Comparison of ENCODE assay signal across 29 cellular contexts in the genomic region with DNA sequence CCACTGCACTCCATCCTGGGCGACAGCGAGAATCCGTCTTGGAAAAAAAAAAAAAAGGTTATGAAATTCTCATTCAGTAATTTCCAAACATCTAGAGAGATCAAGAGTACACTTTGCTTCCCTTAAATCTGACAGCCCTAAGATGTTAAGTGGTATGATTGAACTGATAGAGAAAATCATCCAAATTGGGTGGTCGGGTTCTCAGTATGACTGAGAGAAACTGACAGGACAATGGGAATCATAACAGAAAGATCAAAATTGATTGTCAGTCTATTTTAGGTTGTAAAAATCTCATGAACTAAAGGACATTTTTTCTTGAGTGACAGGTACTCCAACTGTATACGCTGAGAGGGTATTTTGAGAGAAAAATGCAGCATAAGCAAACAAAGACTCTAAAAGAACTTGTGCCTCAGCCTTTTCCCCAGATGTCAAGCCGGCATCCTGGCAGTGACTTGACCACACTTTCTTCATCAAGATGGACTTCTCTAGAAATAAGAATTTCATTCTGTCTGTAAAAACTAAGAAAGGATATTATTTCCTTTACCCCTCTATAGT.
DNase-seq lines count a peak whose midpoint lies in the region; ATAC-seq, FAIRE-seq and TF ChIP-seq lines count a peak whose summit lies in the region.
"Had no signal": no experiment of that assay in that cellular context is flagged by ENCODE, and none has a peak within 500 bp of the region (broad histone marks: within the 10 kb centered on the region; RNA-seq: fewer than 3 reads in every experiment).

No MANE protein-coding gene starts in this region.

- TF ChIP-seq CTCF in GM06990 (IDR thresholded peaks at IDR 0.05; ENCODE audit: insufficient read depth, low read length, poor library complexity, severe bottlenecking) (no peak), endothelial cell of umbilical vein (IDR thresholded peaks at IDR 0.05; ENCODE audit: extremely low read depth in 1 of 2, insufficient read depth in 1 of 2, low read depth in 1 of 2, low read length in 2 of 2) (no peak), testis (IDR thresholded peaks at IDR 0.05) (no peak), foreskin keratinocyte (conservative IDR thresholded peaks at IDR 0.05) (no peak)

- POLR2A ChIA-PET in endothelial cell of umbilical vein (lab: Charles Lee): interaction anchor here (0.6 kb wide), 1 partner anchor 42 kb away, joined by 3 read pairs; no protein-coding TSS in a partner anchor

- peaks cover 72% of the 10 kb centered on the region for H3K79me2 ChIP-seq in endothelial cell of umbilical vein (ENCODE audit: control insufficient read depth, insufficient read depth, low read length)

- H3K4me3 ChIP-seq in GM06990 (replicated peaks; ENCODE audit: low read depth, low read length): no peak overlapping the region
- H3K4me3 ChIP-seq in endothelial cell of umbilical vein (replicated peaks in 1 of 3; ENCODE audit: insufficient read depth in 1 of 3, low read depth in 1 of 3, low read length in 3 of 3): no peak overlapping the region
- H3K4me3 ChIP-seq in testis: no peak overlapping the region
- H3K4me3 ChIP-seq: HAP-1, smooth muscle cell, thoracic aorta, uterus had no signal

- no peak overlapping the region for H2AFZ ChIP-seq in endothelial cell of umbilical vein (ENCODE audit: low read depth, low read length)

- DNase-seq in activated CD4-positive, alpha-beta T cell treated with anti-CD3 and anti-CD28 coated beads, Interleukin-2, amount 10 ng/mL, durations not matched to agents 24 days and 14 days: peak; percentile 44
- DNase-seq in activated CD4-positive, alpha-beta T cell treated with anti-CD3 and anti-CD28 coated beads for 1 hour: no peak
- DNase-seq in GM06990 (ENCODE audit: extremely low read depth, insufficient read length): peak; percentile 36
- DNase-seq in RCC 7860 (ENCODE audit: low spot score): peak; percentile 2
- DNase-seq in endothelial cell of umbilical vein (ENCODE audit: low read depth, low spot score): no peak
- DNase-seq in testis: no peak
- no peak for DNase-seq in SHP77 (lab: John Stamatoyannopoulos, UW)
- DNase-seq in foreskin keratinocyte: no peak
- DNase-seq: 8988T; activated CD4-positive, alpha-beta T cell treated with anti-CD3 and anti-CD28 coated beads, Interleukin-2, amount 50 U/mL, for 4 hours; activated CD8-positive, alpha-beta memory T cell treated with anti-CD3 and anti-CD28 coated beads, Interleukin-2, amount 50 U/mL, for 4 hours; activated effector memory CD4-positive, alpha-beta T cell treated with Interleukin-2 at 50 U/mL for 16 hours; amygdala; brain microvascular endothelial cell; DMS 273 treated with DMSO at 0.1 percent for 48 hours; left colon; mesenchymal stem cell; NCI-H1436 treated with DMSO at 0.1 percent for 48 hours; NCI-H446 treated with DMSO at 0.1 percent for 48 hours; NCI-H774; right cardiac atrium; stimulated activated CD4-positive, alpha-beta T cell treated with anti-CD3 and anti-CD28 coated beads, Interleukin-2, amount 100 ng/mL, for 24 hours; uterus had no signal

- H3K9me3 ChIP-seq in endothelial cell of umbilical vein (replicated peaks; ENCODE audit: control insufficient read depth, insufficient read depth, low read length) (no peaks in the 10 kb centered on the region), testis (no peaks in the 10 kb centered on the region)
- H3K9me3 ChIP-seq: HAP-1, thoracic aorta had no signal

- 87 to 93% methylated on average over 6 of the region's 6 CpGs for WGBS in testis, 2 donors

- ATAC-seq in foreskin keratinocyte: no peak
- ATAC-seq: activated naive CD4-positive, alpha-beta T cell treated with anti-CD3 and anti-CD28 coated beads, Interleukin-2, amount 50 U/mL, for 72 hours; left colon; right cardiac atrium had no signal

- intact Hi-C loops in activated CD4-positive, alpha-beta T cell treated with anti-CD3 and anti-CD28 coated beads, Interleukin-2, amount 10 ng/mL, durations not matched to agents 24 days and 14 days (cut with micrococcal nuclease): loop anchor here (5.0 to 10.0 kb wide), 3 partner anchors 71 to 272 kb away; no protein-coding TSS in a partner anchor
- intact Hi-C loops in endothelial cell of umbilical vein (cut with micrococcal nuclease) (loop anchor here (1.0 to 10.0 kb wide), 3 partner anchors 131 to 272 kb away; no protein-coding TSS in a partner anchor), testis (cut with DNase I; ENCODE audit: low total_unique reads) (no loop called here)

- CTCF ChIA-PET in endothelial cell of umbilical vein (lab: Charles Lee): interaction anchor here (0.9 to 2.4 kb wide), 21 partner anchors 9 to 206 kb away, joined by 3 to 8 read pairs (median 5); partner anchors contain the start of genes ARPP19 and MYO5A

- H3K27ac Mint-ChIP-seq in activated CD4-positive, alpha-beta T cell treated with anti-CD3 and anti-CD28 coated beads, Interleukin-2, amount 10 ng/mL, durations not matched to agents 24 days and 14 days: no peak overlapping the region
- H3K27ac Mint-ChIP-seq: activated naive CD4-positive, alpha-beta T cell treated with anti-CD3 and anti-CD28 coated beads, Interleukin-2, amount 50 U/mL, for 72 hours; stimulated activated naive CD8-positive, alpha-beta T cell treated with anti-CD3 and anti-CD28 coated beads, Interleukin-15, Interleukin-2, amounts not matched to agents 100 ng/mL and 50 ng/mL, for 24 hours had no signal

- H3K4me1 Mint-ChIP-seq in activated CD4-positive, alpha-beta T cell treated with anti-CD3 and anti-CD28 coated beads, Interleukin-2, amount 10 ng/mL, durations not matched to agents 24 days and 14 days: peaks cover 29% of the 10 kb centered on the region

- H3K9me3 Mint-ChIP-seq in activated CD4-positive, alpha-beta T cell treated with anti-CD3 and anti-CD28 coated beads, Interleukin-2, amount 10 ng/mL, durations not matched to agents 24 days and 14 days: no peaks in the 10 kb centered on the region

- H3K9me1 ChIP-seq in endothelial cell of umbilical vein (replicated peaks; ENCODE audit: control insufficient read depth, extremely low read depth, insufficient read depth, low read length): no peaks in the 10 kb centered on the region

- dilution Hi-C loops in endothelial cell of umbilical vein (cut with MboI; ENCODE audit: extremely low pct_ligation_motif_present, low sequenced_read_pairs): no loop called here

- H3K36me3 ChIP-seq in GM06990 (ENCODE audit: control insufficient read depth, insufficient read depth, low read length) (no peaks in the 10 kb centered on the region), endothelial cell of umbilical vein (ENCODE audit: control insufficient read depth in 2 of 2, extremely low read depth in 1 of 2, insufficient read depth in 2 of 2, low read length in 2 of 2) (no peaks in the 10 kb centered on the region), testis (ENCODE audit: low read depth, missing control alignments) (no peaks in the 10 kb centered on the region)
- H3K36me3 ChIP-seq: brain microvascular endothelial cell, HAP-1, thoracic aorta, uterus had no signal

- no peaks in the 10 kb centered on the region for H4K20me1 ChIP-seq in endothelial cell of umbilical vein (replicated peaks; ENCODE audit: control insufficient read depth, extremely low read depth, insufficient read depth, low read length)

- H3K27ac ChIP-seq in endothelial cell of umbilical vein (ENCODE audit: insufficient read depth, low read depth, low read length): no peak overlapping the region
- H3K27ac ChIP-seq in testis: no peak overlapping the region
- no peak overlapping the region for H3K27ac ChIP-seq in foreskin keratinocyte
- H3K27ac ChIP-seq: brain microvascular endothelial cell, thoracic aorta, uterus had no signal

- no peak overlapping the region for H3K4me3 Mint-ChIP-seq in activated CD4-positive, alpha-beta T cell treated with anti-CD3 and anti-CD28 coated beads, Interleukin-2, amount 10 ng/mL, durations not matched to agents 24 days and 14 days
- H3K4me3 Mint-ChIP-seq: CD14-positive monocyte; stimulated activated naive CD8-positive, alpha-beta T cell treated with anti-CD3 and anti-CD28 coated beads, Interleukin-15, Interleukin-2, amounts not matched to agents 100 ng/mL and 50 ng/mL, for 24 hours had no signal

- no peak for TF ChIP-seq POLR2A in endothelial cell of umbilical vein (IDR thresholded peaks at IDR 0.05; ENCODE audit: low read depth, low read length)
- TF ChIP-seq POLR2A in testis (IDR thresholded peaks at IDR 0.05): no peak

- no peak for FAIRE-seq in RCC 7860 (lab: Jason Lieb, UNC)
- no peak for FAIRE-seq in endothelial cell of umbilical vein (lab: Jason Lieb, UNC)

- H3K27me3 ChIP-seq in GM06990 (replicated peaks; ENCODE audit: control insufficient read depth, insufficient read depth, low read length): no peaks in the 10 kb centered on the region
- H3K27me3 ChIP-seq in endothelial cell of umbilical vein (ENCODE audit: control insufficient read depth in 2 of 2, insufficient read depth in 2 of 2, low read length in 2 of 2): no peaks in the 10 kb centered on the region
- H3K27me3 ChIP-seq in testis: no peaks in the 10 kb centered on the region
- no peaks in the 10 kb centered on the region for H3K27me3 ChIP-seq in foreskin keratinocyte
- H3K27me3 ChIP-seq: brain microvascular endothelial cell, uterus had no signal

- no TSS peak for BruUV-seq in endothelial cell of umbilical vein (replicated peaks; lab: Mats Ljungman, UMichigan)

- H3K36me3 Mint-ChIP-seq in activated CD4-positive, alpha-beta T cell treated with anti-CD3 and anti-CD28 coated beads, Interleukin-2, amount 10 ng/mL, durations not matched to agents 24 days and 14 days (ENCODE audit: low read depth): peaks cover 7% of the 10 kb centered on the region

- peaks cover 31% of the 10 kb centered on the region for H3K4me1 ChIP-seq in endothelial cell of umbilical vein (ENCODE audit: control insufficient read depth, extremely low read depth, insufficient read depth, low read length)
- no peaks in the 10 kb centered on the region for H3K4me1 ChIP-seq in testis
- peaks cover 13% of the 10 kb centered on the region for H3K4me1 ChIP-seq in foreskin keratinocyte
- H3K4me1 ChIP-seq: uterus had no signal

- no peak overlapping the region for H3K9ac ChIP-seq in endothelial cell of umbilical vein (replicated peaks; ENCODE audit: extremely low read depth, insufficient read depth, low read length)

- no peaks in the 10 kb centered on the region for H3K27me3 Mint-ChIP-seq in activated CD4-positive, alpha-beta T cell treated with anti-CD3 and anti-CD28 coated beads, Interleukin-2, amount 10 ng/mL, durations not matched to agents 24 days and 14 days
- H3K27me3 Mint-ChIP-seq: stimulated activated naive CD8-positive, alpha-beta T cell treated with anti-CD3 and anti-CD28 coated beads, Interleukin-15, Interleukin-2, amounts not matched to agents 100 ng/mL and 50 ng/mL, for 24 hours had no signal

- peak overlapping the region; percentile 54 for H3K4me2 ChIP-seq in endothelial cell of umbilical vein (ENCODE audit: insufficient read depth, low read length)

TF ChIP-seq in endothelial cell of umbilical vein, 7 proteins besides CTCF, POLR2A, EP300 and RAD21 (continues in another document):
- TF ChIP-seq JUN (IDR thresholded peaks at IDR 0.05; ENCODE audit: borderline replicate concordance, insufficient read depth, insufficient read length, low read depth) (no peak), EZH2 (IDR thresholded peaks at IDR 0.05; ENCODE audit: borderline replicate concordance, low read depth, low read length, severe bottlenecking) (no peak), POLR2AphosphoS5 (IDR thresholded peaks at IDR 0.05; ENCODE audit: insufficient read depth, low read depth, low read length) (no peak), GATA2 (IDR thresholded peaks at IDR 0.05; ENCODE audit: insufficient read depth, insufficient read length, low read depth, low read length) (no peak)

Comparison
In these comparisons a context has a peak if more than half of its experiments do, and no peak if none do; other contexts are left out.
1. DNase-seq: peak in activated CD4-positive, alpha-beta T cell treated with anti-CD3 and anti-CD28 coated beads, Interleukin-2, amount 10 ng/mL, durations not matched to agents 24 days and 14 days (single experiment), GM06990 (single experiment) and RCC 7860 (single experiment); none in activated CD4-positive, alpha-beta T cell treated with anti-CD3 and anti-CD28 coated beads for 1 hour (single experiment), endothelial cell of umbilical vein (single experiment), testis (single experiment), SHP77 (0 of 2) and foreskin keratinocyte (0 of 2).